Comparison of ENCODE assay signal across 9 cellular contexts in genomic region chr10:119025336-119025735, GRCh38. TPM values are rescaled to one million over a fixed set of nuclear protein-coding genes. Genes with fewer than 3 reads are reported as not detected.
A peak's percentile ranks its signal among the peaks of the same experiment; 100 is the strongest.
DNase-seq lines count a peak whose midpoint lies in the region; ATAC-seq and TF ChIP-seq lines count a peak whose summit lies in the region.
"Had no signal": no experiment of that assay in that cellular context is flagged by ENCODE, and none has a peak within 500 bp of the region (broad histone marks: within the 10 kb centered on the region; RNA-seq: fewer than 3 reads in every experiment).

No MANE protein-coding gene starts in this region.

- no peak overlapping the region for H4K91ac ChIP-seq in trophoblast cell (ENCODE audit: low read depth, low read length)

- H3K36me3 ChIP-seq in PC-3 (ENCODE audit: low read depth, low read length) (no peaks in the 10 kb centered on the region), trophoblast cell (ENCODE audit: control insufficient read depth in 1 of 2, insufficient read depth in 2 of 2, low read length in 2 of 2) (no peaks in the 10 kb centered on the region)

- ATAC-seq in PC-3 = peak; percentile 2

- no peak overlapping the region for H3K9ac ChIP-seq in PC-3 (ENCODE audit: low read length)
- no peak overlapping the region for H3K9ac ChIP-seq in trophoblast cell (ENCODE audit: low read length)

- no peaks in the 10 kb centered on the region for H4K20me1 ChIP-seq in PC-3 (ENCODE audit: low read length)

- peak overlapping the region; percentile 12 for H3K14ac ChIP-seq in trophoblast cell (ENCODE audit: low read length)

- intact Hi-C loops in PC-3 (cut with micrococcal nuclease) = loop anchor here (2.0 to 10.0 kb wide), 3 partner anchors 19 to 221 kb away; no protein-coding TSS in a partner anchor

- CTCF ChIA-PET in PC-3 (lab: Charles Lee) = interaction anchor here (0.5 kb wide), 1 partner anchor 65 kb away, joined by 3 read pairs; no protein-coding TSS in a partner anchor

- peak overlapping the region; percentile 7 for H3K18ac ChIP-seq in trophoblast cell (ENCODE audit: low read length)

- peak overlapping the region; percentile 51 for H2BK12ac ChIP-seq in trophoblast cell (ENCODE audit: low read length)

- peak overlapping the region; percentile 70 for H3K4me2 ChIP-seq in PC-3 (ENCODE audit: low read length)
- H3K4me2 ChIP-seq in trophoblast cell (ENCODE audit: low read length) = peak overlapping the region; percentile 11

- H2AFZ ChIP-seq in PC-3 (ENCODE audit: low read length) = peak overlapping the region; percentile 26; the same call in 1 of the 2 replicates
- no peak overlapping the region for H2AFZ ChIP-seq in trophoblast cell (ENCODE audit: insufficient read depth, low read length, poor library complexity)

- no peaks in the 10 kb centered on the region for H3K9me3 ChIP-seq in PC-3 (ENCODE audit: low read length)
- H3K9me3 ChIP-seq in trophoblast cell (ENCODE audit: insufficient read depth, low read depth, low read length) = no peaks in the 10 kb centered on the region

- peak overlapping the region; percentile 42 for H3K27ac ChIP-seq in PC-3 (ENCODE audit: low read length)
- H3K27ac ChIP-seq in trophoblast cell (ENCODE audit: low read depth, low read length) = no peak overlapping the region

- BruUV-seq in PC-3 (replicated peaks; lab: Mats Ljungman, UMichigan) = no TSS peak

- POLR2A ChIA-PET in PC-3 (lab: Charles Lee; ENCODE audit: unreplicated experiment) = no interaction called here

- WGBS in trophoblast cell (ENCODE audit: extremely low coverage, insufficient coverage, insufficient read length) = no CpG with 5 or more reads among the region's 7 CpGs

- no peak overlapping the region for H3K4ac ChIP-seq in trophoblast cell (ENCODE audit: low read depth, low read length)

- H2BK5ac ChIP-seq in trophoblast cell (ENCODE audit: low read depth, low read length, poor library complexity) = no peak overlapping the region

- no peak overlapping the region for H4K12ac ChIP-seq in trophoblast cell (ENCODE audit: low read depth, low read length)

- DNase-seq in EH (ENCODE audit: low read depth) (peak; percentile 90), PC-3 (peak; percentile 85), fibroblast of peridontal ligament (ENCODE audit: extremely low read depth) (peak; percentile 32), trophoblast cell (peak in 1 of 2 donors; percentile 8), dedifferentiated amniotic fluid mesenchymal stem cell (ENCODE audit: extremely low spot score) (no peak), KG1 (lab: John Stamatoyannopoulos, UW) (no peak), NOMO-1 treated with DMSO at 0.1 percent for 48 hours (lab: John Stamatoyannopoulos, UW; ENCODE audit: unreplicated experiment) (no peak), superior temporal gyrus (ENCODE audit: extremely low spot score) (no peak)
- DNase-seq: activated effector memory CD4-positive, alpha-beta T cell treated with anti-CD3 and anti-CD28 coated beads, Interleukin-2, amount 50 U/mL, for 16 hours had no signal

- H3K9me2 ChIP-seq in PC-3 (replicated peaks; ENCODE audit: low read length) = no peaks in the 10 kb centered on the region

- H2BK120ac ChIP-seq in trophoblast cell (ENCODE audit: insufficient read depth, low read length, poor library complexity) = no peak overlapping the region

- H3K79me2 ChIP-seq in PC-3 (ENCODE audit: low read length) (no peaks in the 10 kb centered on the region), trophoblast cell (ENCODE audit: control insufficient read depth, insufficient read depth, low read length, poor library complexity) (peaks cover 2% of the 10 kb centered on the region)

- H4K8ac ChIP-seq in trophoblast cell (ENCODE audit: low read depth, low read length) = no peak overlapping the region

- no peak for TF ChIP-seq CTCF in PC-3 (conservative IDR thresholded peaks at IDR 0.05; ENCODE audit: low read depth, low read length)

- H3K4me1 ChIP-seq in PC-3 (ENCODE audit: insufficient read depth, low read length) = peaks cover 48% of the 10 kb centered on the region
- peaks cover 31 to 32% of the 10 kb centered on the region in 2 experiments for H3K4me1 ChIP-seq in trophoblast cell (ENCODE audit: control insufficient read depth in 1 of 2, insufficient read depth in 2 of 2, low read length in 2 of 2)

- H3K79me1 ChIP-seq in trophoblast cell (ENCODE audit: low read length) = no peaks in the 10 kb centered on the region

- no peak overlapping the region for H3K23ac ChIP-seq in trophoblast cell (ENCODE audit: low read length)

- H2AK5ac ChIP-seq in trophoblast cell (ENCODE audit: low read length) = no peak overlapping the region

- no peaks in the 10 kb centered on the region for H3K27me3 ChIP-seq in PC-3 (ENCODE audit: low read length)
- H3K27me3 ChIP-seq in trophoblast cell (ENCODE audit: insufficient read depth, low read length) = no peaks in the 10 kb centered on the region

- H3K4me3 ChIP-seq in PC-3 (ENCODE audit: low read length) (no peak overlapping the region), trophoblast cell (ENCODE audit: low read depth, low read length) (no peak overlapping the region)

- H3F3A ChIP-seq in PC-3 (ENCODE audit: low read length, unreplicated experiment) = no peaks in the 10 kb centered on the region

RNA-seq across cellular contexts. Expression of gene NANOS1, which starts 4.2 kb away (rescaled TPM):
- 5.4 and 6.0 TPM in 2 replicates for total RNA-seq in PC-3 (2014; rRNA removed)
- polyA plus RNA-seq in trophoblast cell (2013) = 2.4 and 3.3 TPM in 2 replicates

RNA-seq across cellular contexts. Expression of gene EIF3A, which starts 55.3 kb away (rescaled TPM):
- total RNA-seq in PC-3 (2014; rRNA removed) = 46.0 and 56.3 TPM in 2 replicates
- polyA plus RNA-seq in trophoblast cell (2013) = 155 and 157 TPM in 2 replicates

Comparison
In these comparisons a context has a peak if more than half of its experiments do, and no peak if none do; other contexts are left out.
1. DNase-seq: peak in EH (single experiment), PC-3 (single experiment) and fibroblast of peridontal ligament (single experiment); none in dedifferentiated amniotic fluid mesenchymal stem cell (single experiment), KG1 (single experiment), NOMO-1 treated with DMSO at 0.1 percent for 48 hours (single experiment) and superior temporal gyrus (single experiment).